8 cellular contexts compared by ENCODE assay signal in the genomic region with DNA sequence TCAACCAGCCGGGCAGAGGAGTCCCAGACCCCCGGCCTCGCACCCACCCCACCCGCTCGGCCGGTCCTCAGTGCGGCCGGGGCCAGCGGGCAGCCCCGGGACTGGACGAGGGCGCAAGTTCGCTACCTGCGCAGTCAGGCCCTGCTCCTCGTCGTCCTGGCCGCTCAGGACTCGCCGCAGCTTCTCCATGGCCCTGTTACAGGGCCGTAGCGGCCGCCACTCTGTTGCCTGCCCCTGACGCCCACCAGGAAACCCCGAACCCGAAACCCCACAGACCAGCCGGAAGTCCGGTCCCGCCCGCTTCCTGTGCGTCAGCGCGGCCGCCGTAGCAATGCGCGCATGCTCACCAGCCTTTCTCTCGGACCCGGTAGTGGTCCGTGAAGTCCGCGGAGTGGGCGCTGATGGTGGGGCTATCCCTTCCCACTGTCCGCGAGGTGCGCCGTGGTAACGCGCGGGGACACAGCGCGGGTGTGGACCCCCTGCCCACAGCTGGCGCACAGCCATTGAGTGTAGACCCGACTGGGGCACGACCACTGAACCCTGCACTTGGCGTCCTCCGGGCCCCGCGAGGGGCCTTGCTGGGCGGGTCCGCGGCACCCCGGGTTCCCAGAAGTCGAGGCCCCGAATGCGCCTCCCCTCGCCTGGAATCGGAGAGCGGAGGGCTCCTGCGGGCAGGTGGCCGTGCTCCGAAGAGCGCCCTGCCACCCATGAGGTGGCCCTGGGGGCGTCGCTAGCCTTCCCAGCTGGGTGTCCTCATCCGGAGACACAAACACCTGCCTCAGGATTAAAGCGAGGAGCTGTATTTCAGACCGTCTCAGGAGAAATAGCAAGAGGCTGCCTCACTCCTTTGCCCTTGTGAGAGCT. TPM values are rescaled to one million over a fixed set of nuclear protein-coding genes. Genes with fewer than 3 reads are reported as not detected.
DNase-seq lines count a peak whose midpoint lies in the region; ATAC-seq, FAIRE-seq and TF ChIP-seq lines count a peak whose summit lies in the region.

A gene (minus strand): TSS at position 253 of the 864 bp plus-strand sequence. CDS start 64 bp downstream, at position 189.

- H3K4me1 Mint-ChIP-seq in activated B cell treated with CpG ODN at 0.5 μM for 24 hours: peaks cover 16% of the 10 kb centered on the region

- TF ChIP-seq CTCF in A549 (IDR thresholded peaks at IDR 0.05) (no peak), activated B cell treated with CpG ODN at 0.5 μM for 24 hours (IDR thresholded peaks at IDR 0.05) (no peak)

- peak; percentile 89 for TF ChIP-seq POLR2A in A549 (IDR thresholded peaks at IDR 0.05; ENCODE audit: low read length)

- 0% methylated on average over 6 of the region's 77 CpGs for WGBS in A549 (ENCODE audit: missing lambda C conversion rate)

- ATAC-seq in A549 (peak; percentile 97 to 98), GM18520 (IDR thresholded peaks at IDR 0.05; ENCODE audit: unreplicated experiment) (peak; percentile 89), HG03060 (IDR thresholded peaks at IDR 0.05; ENCODE audit: low read depth, unreplicated experiment) (peak; percentile 74), activated B cell treated with CpG ODN at 0.5 μM for 24 hours (ENCODE audit: low read depth) (peak; percentile 77)

- DNase-seq in A549 (ENCODE audit: low read depth in 1 of 2, low spot score in 1 of 2): peak; percentile 71 to 79
- DNase-seq in NCI-H2171 treated with DMSO at 0.1 percent for 48 hours (lab: John Stamatoyannopoulos, UW): peak; percentile 59
- peak; percentile 84 for DNase-seq in activated B cell treated with CpG ODN at 0.5 μM for 24 hours
- DNase-seq in caudate nucleus (lab: John Stamatoyannopoulos, UW): peak in 60 of 61 donors; percentile 16 to 86 (median 68)
- DNase-seq in islet precursor cell: peak; percentile 92
- DNase-seq in stimulated activated CD4-positive, alpha-beta T cell treated with anti-CD3 and anti-CD28 coated beads, Interleukin-12 subunit alpha, Interleukin-12 subunit beta, amount 100 ng/mL, for 4 hours: peak; percentile 78

- CTCF ChIA-PET in A549 (lab: Yijun Ruan, JAX): interaction anchor here (0.7 kb wide), 1 partner anchor 37 kb away, joined by 3 read pairs; no protein-coding TSS in a partner anchor
- CTCF ChIA-PET in activated B cell treated with CpG ODN at 0.5 μM for 24 hours (lab: Charles Lee): interaction anchor here (0.6 to 3.2 kb wide), 4 partner anchors 9 to 38 kb away, joined by 3 to 16 read pairs (median 4); no protein-coding TSS in a partner anchor

- H3K4me1 ChIP-seq in A549: peaks cover 12% of the 10 kb centered on the region; the same call in 2 of the 3 replicates

- peak within 1 kb of the TSS; percentile 100 for H3K4me3 ChIP-seq in A549

- intact Hi-C loops in activated B cell treated with CpG ODN at 0.5 μM for 24 hours (cut with micrococcal nuclease): loop anchor here (1.0 to 10.0 kb wide), 10 partner anchors 10 to 812 kb away; a partner anchor contains a TSS

- no peaks in the 10 kb centered on the region for H3K9me3 Mint-ChIP-seq in activated B cell treated with CpG ODN at 0.5 μM for 24 hours

- peak within 1 kb of the TSS; percentile 94 for H3K4me2 ChIP-seq in A549

- POLR2A ChIA-PET in A549 (lab: Yijun Ruan, JAX) (interaction anchor here (0.7 kb wide), 2 partner anchors 25 to 158 kb away, joined by 3 to 5 read pairs; no protein-coding TSS in a partner anchor), activated B cell treated with CpG ODN at 0.5 μM for 24 hours (lab: Charles Lee) (interaction anchor here (0.6 to 4.6 kb wide), 17 partner anchors 9 to 787 kb away, joined by 3 to 33 read pairs (median 4); no protein-coding TSS in a partner anchor)

- peak within 1 kb of the TSS; percentile 89 for H3K27ac Mint-ChIP-seq in activated B cell treated with CpG ODN at 0.5 μM for 24 hours

- no peak for TF ChIP-seq RAD21 in A549 (conservative IDR thresholded peaks at IDR 0.05 in 1 of 2, IDR thresholded peaks at IDR 0.05 in 1 of 2)

- no peak for TF ChIP-seq EP300 in A549 (IDR thresholded peaks at IDR 0.05)

- no peaks in the 10 kb centered on the region for H3K9me3 ChIP-seq in A549

- H3K27ac ChIP-seq in A549 (peak within 1 kb of the TSS; percentile 92 to 98), caudate nucleus (ENCODE audit: low read depth, low read length) (peak within 1 kb of the TSS; percentile 93)

- FAIRE-seq in A549 (lab: Jason Lieb, UNC): no peak

- no peaks in the 10 kb centered on the region for H3K27me3 Mint-ChIP-seq in activated B cell treated with CpG ODN at 0.5 μM for 24 hours

- peak within 1 kb of the TSS; percentile 92 for H3K4me3 Mint-ChIP-seq in activated B cell treated with CpG ODN at 0.5 μM for 24 hours

- H3K36me3 Mint-ChIP-seq in activated B cell treated with CpG ODN at 0.5 μM for 24 hours (ENCODE audit: low read depth): peaks cover 7% of the 10 kb centered on the region

TF ChIP-seq in A549, 52 proteins besides CTCF, POLR2A, EP300 and RAD21 (continues in another document):
- TF ChIP-seq TP53 (CRISPR knock-in tag; IDR thresholded peaks at IDR 0.05): no peak
- no peak for TF ChIP-seq KDM5A (IDR thresholded peaks at IDR 0.05)
- TF ChIP-seq CHD4 (IDR thresholded peaks at IDR 0.05; ENCODE audit: borderline replicate concordance): no peak
- TF ChIP-seq FOXS1 (CRISPR knock-in tag; IDR thresholded peaks at IDR 0.05): no peak
- TF ChIP-seq, protein P1, sequence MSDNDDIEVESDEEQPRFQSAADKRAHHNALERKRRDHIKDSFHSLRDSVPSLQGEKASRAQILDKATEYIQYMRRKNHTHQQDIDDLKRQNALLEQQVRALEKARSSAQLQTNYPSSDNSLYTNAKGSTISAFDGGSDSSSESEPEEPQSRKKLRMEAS (IDR thresholded peaks at IDR 0.05): peak; percentile 53; the same call in 1 of the 2 replicates
- TF ChIP-seq GATA3 (IDR thresholded peaks at IDR 0.05; ENCODE audit: borderline replicate concordance): no peak
- peak; percentile 83; the same call in 1 of the 2 replicates for TF ChIP-seq PHF8 (IDR thresholded peaks at IDR 0.05; ENCODE audit: borderline replicate concordance, low read depth)
- TF ChIP-seq MAFK (IDR thresholded peaks at IDR 0.05; ENCODE audit: partially characterized antibody): no peak
- TF ChIP-seq NFE2L2 (conservative IDR thresholded peaks at IDR 0.05; ENCODE audit: low read length): no peak
- TF ChIP-seq, protein P2, sequence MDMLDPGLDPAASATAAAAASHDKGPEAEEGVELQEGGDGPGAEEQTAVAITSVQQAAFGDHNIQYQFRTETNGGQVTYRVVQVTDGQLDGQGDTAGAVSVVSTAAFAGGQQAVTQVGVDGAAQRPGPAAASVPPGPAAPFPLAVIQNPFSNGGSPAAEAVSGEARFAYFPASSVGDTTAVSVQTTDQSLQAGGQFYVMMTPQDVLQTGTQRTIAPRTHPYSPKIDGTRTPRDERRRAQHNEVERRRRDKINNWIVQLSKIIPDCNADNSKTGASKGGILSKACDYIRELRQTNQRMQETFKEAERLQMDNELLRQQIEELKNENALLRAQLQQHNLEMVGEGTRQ (IDR thresholded peaks at IDR 0.05): no peak
- TF ChIP-seq, protein P3, sequence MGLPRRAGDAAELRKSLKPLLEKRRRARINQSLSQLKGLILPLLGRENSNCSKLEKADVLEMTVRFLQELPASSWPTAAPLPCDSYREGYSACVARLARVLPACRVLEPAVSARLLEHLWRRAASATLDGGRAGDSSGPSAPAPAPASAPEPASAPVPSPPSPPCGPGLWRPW (IDR thresholded peaks at IDR 0.05): no peak
- no peak for TF ChIP-seq RARB (CRISPR knock-in tag; IDR thresholded peaks at IDR 0.05)
- no peak for TF ChIP-seq FOSB (CRISPR knock-in tag; IDR thresholded peaks at IDR 0.05)
- no peak for TF ChIP-seq RFX5 (IDR thresholded peaks at IDR 0.05)
- TF ChIP-seq TFCP2L1 (CRISPR knock-in tag; IDR thresholded peaks at IDR 0.05): no peak
- TF ChIP-seq KDM1A (IDR thresholded peaks at IDR 0.05; ENCODE audit: low read depth): no peak
- TF ChIP-seq, protein P4, sequence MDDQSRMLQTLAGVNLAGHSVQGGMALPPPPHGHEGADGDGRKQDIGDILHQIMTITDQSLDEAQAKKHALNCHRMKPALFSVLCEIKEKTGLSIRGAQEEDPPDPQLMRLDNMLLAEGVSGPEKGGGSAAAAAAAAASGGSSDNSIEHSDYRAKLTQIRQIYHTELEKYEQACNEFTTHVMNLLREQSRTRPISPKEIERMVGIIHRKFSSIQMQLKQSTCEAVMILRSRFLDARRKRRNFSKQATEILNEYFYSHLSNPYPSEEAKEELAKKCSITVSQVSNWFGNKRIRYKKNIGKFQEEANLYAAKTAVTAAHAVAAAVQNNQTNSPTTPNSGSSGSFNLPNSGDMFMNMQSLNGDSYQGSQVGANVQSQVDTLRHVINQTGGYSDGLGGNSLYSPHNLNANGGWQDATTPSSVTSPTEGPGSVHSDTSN (IDR thresholded peaks at IDR 0.05): no peak
- TF ChIP-seq, protein P5, sequence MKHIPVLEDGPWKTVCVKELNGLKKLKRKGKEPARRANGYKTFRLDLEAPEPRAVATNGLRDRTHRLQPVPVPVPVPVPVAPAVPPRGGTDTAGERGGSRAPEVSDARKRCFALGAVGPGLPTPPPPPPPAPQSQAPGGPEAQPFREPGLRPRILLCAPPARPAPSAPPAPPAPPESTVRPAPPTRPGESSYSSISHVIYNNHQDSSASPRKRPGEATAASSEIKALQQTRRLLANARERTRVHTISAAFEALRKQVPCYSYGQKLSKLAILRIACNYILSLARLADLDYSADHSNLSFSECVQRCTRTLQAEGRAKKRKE (CRISPR knock-in tag; IDR thresholded peaks at IDR 0.05; ENCODE audit: low read depth): no peak
- TF ChIP-seq RCOR1 (IDR thresholded peaks at IDR 0.05; ENCODE audit: low read depth, low read length): no peak
- TF ChIP-seq HEYL (CRISPR knock-in tag; IDR thresholded peaks at IDR 0.05): no peak
- no peak for TF ChIP-seq SMC3 (IDR thresholded peaks at IDR 0.05)

RNA-seq across cellular contexts. Expression of the gene that starts here (rescaled TPM):
- 61.6 and 74.4 TPM in 2 replicates for polyA plus RNA-seq in A549 (2011; rRNA removed)
- 54.9 and 57.0 TPM in 2 replicates for polyA plus RNA-seq in A549 (2012; cell fraction: cytosol; rRNA removed)
- polyA plus RNA-seq in A549 (2012; cell fraction: nucleus; rRNA removed): 23.3 and 50.9 TPM in 2 replicates
- polyA plus RNA-seq in A549 (2017; fragmentation: RNase III; extraction: RNeasy Plus Mini Kit Qiagen cat#74134 plus additional on column Dnase treatment): 39.8 to 48.1 TPM (median 47.3 TPM) in 3 replicates
- polyA minus RNA-seq in A549 (2011; rRNA and poly(A)+ RNA removed): 9.5 and 13.0 TPM in 2 replicates
- total RNA-seq in activated B cell treated with CpG ODN at 0.5 μM for 24 hours: 44.6 and 49.5 TPM in 2 replicates

Comparison
In these comparisons a context has a peak if more than half of its experiments do, and no peak if none do; other contexts are left out.
1. Peak in every context shown above with its lines: DNase-seq, ATAC-seq, H3K4me3 ChIP-seq and H3K27ac ChIP-seq.